In the genomic region with DNA sequence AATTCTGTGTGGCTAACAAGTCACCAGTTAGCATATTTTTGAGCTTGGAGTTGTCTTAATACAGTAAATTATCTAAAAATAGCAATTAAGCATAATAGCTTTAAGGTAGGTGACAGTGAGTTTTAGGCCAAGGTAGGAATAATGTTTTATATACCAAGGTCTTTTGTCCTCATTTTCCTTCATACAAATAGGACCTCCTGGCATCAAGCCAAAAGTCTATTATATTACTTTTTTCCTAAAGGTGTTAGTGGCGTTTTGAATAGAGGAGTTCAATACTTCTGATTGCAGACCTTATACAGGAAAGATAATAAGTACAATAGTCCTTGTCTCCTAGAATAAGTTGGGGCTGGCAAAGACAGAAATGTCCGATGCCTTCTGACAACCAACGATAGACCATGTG, we compare ENCODE assay signal across 34 cellular contexts.
"Had no signal": no experiment of that assay in that cellular context is flagged by ENCODE, and none has a peak within 500 bp of the region (broad histone marks: within the 10 kb centered on the region; RNA-seq: fewer than 3 reads in every experiment).

No MANE protein-coding gene starts in this region.

- H3K27me3 ChIP-seq: MG63 had no signal

- H3K9me3 ChIP-seq: MG63 had no signal

- H3K4me3 ChIP-seq: MG63 had no signal

- DNase-seq: Karpas-422, Kasumi-1, MG63, MM.1S, MV-4-11, NCI-H1048, NCI-H1092, NCI-H1092 treated with DMSO at 0.1 percent for 48 hours, NCI-H1105, NCI-H1105 treated with DMSO at 0.1 percent for 48 hours, NCI-H1417, NCI-H1417 treated with DMSO at 0.1 percent for 48 hours, NCI-H1436, NCI-H1436 treated with DMSO at 0.1 percent for 48 hours, NCI-H146, NCI-H1694, NCI-H1694 treated with DMSO at 0.1 percent for 48 hours, NCI-H187, NCI-H187 treated with DMSO at 0.1 percent for 48 hours, NCI-H2029, NCI-H2029 treated with DMSO at 0.1 percent for 48 hours, NCI-H2081, NCI-H2081 treated with DMSO at 0.1 percent for 48 hours, NCI-H2107, NCI-H2171, NCI-H2171 treated with DMSO at 0.1 percent for 48 hours, NCI-H2227 treated with DMSO at 0.1 percent for 48 hours, NCI-H226, NCI-H345, NCI-H446, NCI-H446 treated with DMSO at 0.1 percent for 48 hours, NCI-H510A, NCI-H510A treated with DMSO at 0.1 percent for 48 hours, NCI-H524 had no signal

- H3K36me3 ChIP-seq: MG63 had no signal
